8 cellular contexts compared by ENCODE assay signal in the genomic region with DNA sequence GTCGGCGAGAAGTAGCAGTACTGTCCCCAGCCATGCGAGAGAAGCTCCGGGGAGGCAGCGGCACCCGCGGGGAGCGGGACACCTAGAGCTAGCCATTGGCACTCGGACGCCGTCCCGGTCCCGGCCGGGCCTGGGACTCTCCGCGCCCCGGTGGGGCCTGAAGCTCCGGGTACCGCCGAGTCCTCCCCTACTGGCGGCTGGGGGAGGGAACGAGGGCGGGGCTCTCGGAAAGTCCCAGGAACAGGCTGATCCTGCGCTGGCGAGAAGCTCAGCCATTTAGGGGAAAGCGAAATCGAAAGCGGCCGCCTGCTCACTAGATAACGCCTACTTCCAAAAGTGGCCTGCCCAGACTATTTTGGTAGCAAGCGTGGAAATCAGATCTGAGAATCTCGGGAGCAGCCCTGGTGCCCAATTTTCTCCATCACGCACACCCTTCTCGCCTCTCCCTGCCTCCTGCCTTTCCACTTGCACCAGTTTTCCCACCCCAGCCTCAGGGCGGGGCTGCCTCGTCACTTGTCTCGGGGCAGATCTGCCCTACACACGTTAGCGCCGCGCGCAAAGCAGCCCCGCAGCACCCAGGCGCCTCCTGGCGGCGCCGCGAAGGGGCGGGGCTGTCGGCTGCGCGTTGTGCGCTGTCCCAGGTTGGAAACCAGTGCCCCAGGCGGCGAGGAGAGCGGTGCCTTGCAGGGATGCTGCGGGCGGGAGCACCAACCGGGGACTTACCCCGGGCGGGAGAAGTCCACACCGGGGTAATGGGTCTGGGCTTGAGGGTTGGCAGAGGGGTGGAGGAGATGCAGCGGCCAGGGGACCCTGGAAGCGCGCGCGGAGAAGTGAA. TPM values are rescaled to one million over a fixed set of nuclear protein-coding genes. Genes with fewer than 3 reads are reported as not detected.
DNase-seq lines count a peak whose midpoint lies in the region; TF ChIP-seq lines count a peak whose summit lies in the region.

PSMB9 (plus strand) TSS at position 652 of the 835 bp plus-strand sequence; CDS start at position 690, 38 bp downstream.
TAP1 (minus strand) TSS at position 164 of the 835 bp plus-strand sequence; CDS start at position 96, 68 bp downstream.

- in situ Hi-C loops in GM23248 (cut with MboI) = no loop called here

- H3K27me3 ChIP-seq in GM23248 (replicated peaks; ENCODE audit: insufficient read depth) (no peaks in the 10 kb centered on the region), neural progenitor cell (peaks cover 70% of the 10 kb centered on the region), stomach smooth muscle (ENCODE audit: control insufficient read depth in 1 of 2, insufficient read depth in 2 of 2, low read length in 2 of 2) (no peaks in the 10 kb centered on the region)

- peaks cover 3% of the 10 kb centered on the region for H3K9me3 Mint-ChIP-seq in neural progenitor cell

- peak within 1 kb of the TSS; percentile 62 for H3K9ac ChIP-seq in ES-I3 (ENCODE audit: low read depth, low read length)
- peak within 1 kb of the TSS; percentile 80 for H3K9ac ChIP-seq in GM23248
- no peak within 1 kb of the TSS for H3K9ac ChIP-seq in neural progenitor cell
- peak within 1 kb of the TSS; percentile 93 for H3K9ac ChIP-seq in stomach smooth muscle (ENCODE audit: low read length in 2 of 2)

- H4K20me1 ChIP-seq in GM23248 (ENCODE audit: insufficient read depth) = no peaks in the 10 kb centered on the region
- H4K20me1 ChIP-seq in neural progenitor cell (ENCODE audit: low read depth) = no peaks in the 10 kb centered on the region

- H3K9me3 ChIP-seq in ES-I3 (ENCODE audit: control insufficient read depth, insufficient read depth, low read length) (no peaks in the 10 kb centered on the region), GM23248 (ENCODE audit: low read depth) (no peaks in the 10 kb centered on the region), neural progenitor cell (ENCODE audit: low read depth) (no peaks in the 10 kb centered on the region), stomach smooth muscle (ENCODE audit: control insufficient read depth in 2 of 2, low read length in 2 of 2) (no peaks in the 10 kb centered on the region)

- H3K4me1 ChIP-seq in ES-I3 (ENCODE audit: insufficient read depth, low read length) (no peaks in the 10 kb centered on the region), GM23248 (ENCODE audit: insufficient read depth) (peaks cover 5% of the 10 kb centered on the region; the same call in 1 of the 2 replicates), neural progenitor cell (no peaks in the 10 kb centered on the region), stomach smooth muscle (ENCODE audit: control insufficient read depth, insufficient read depth, low read length) (peaks cover 37% of the 10 kb centered on the region)

- H3K79me2 ChIP-seq in GM23248 (ENCODE audit: insufficient read depth) (peaks cover 18% of the 10 kb centered on the region; the same call in 1 of the 2 replicates), neural progenitor cell (ENCODE audit: low read depth) (no peaks in the 10 kb centered on the region)

- no peaks in the 10 kb centered on the region for H3K9me2 ChIP-seq in GM23248 (ENCODE audit: insufficient read depth)

- WGBS in GM23248 (ENCODE audit: low coverage in 1 of 2, low lambda C conversion rate in 2 of 2, missing lambda C conversion rate in 2 of 2), 2 experiments = 0 to 1% methylated on average over 55 to 68 of the region's 68 CpGs

- H3K36me3 Mint-ChIP-seq in neural progenitor cell = no peaks in the 10 kb centered on the region

- peak within 1 kb of the TSS; percentile 97 for H3K4me3 ChIP-seq in GM23248
- peak within 1 kb of the TSS; percentile 95 for H3K4me3 ChIP-seq in fibroblast of villous mesenchyme (ENCODE audit: low read depth, low read length)
- peak within 1 kb of the TSS; percentile 56 for H3K4me3 ChIP-seq in neural progenitor cell
- peak within 1 kb of the TSS; percentile 81 to 92 for H3K4me3 ChIP-seq in stomach smooth muscle (ENCODE audit: low read length in 2 of 2)

- H2AFZ ChIP-seq in GM23248 = peak within 1 kb of the TSS; percentile 97
- peak within 1 kb of the TSS; percentile 86 for H2AFZ ChIP-seq in neural progenitor cell (replicated peaks)

- H3K4me2 ChIP-seq in GM23248 (ENCODE audit: unreplicated experiment) (peak within 1 kb of the TSS; percentile 89), neural progenitor cell (peak within 1 kb of the TSS; percentile 85)

- H3K36me3 ChIP-seq in ES-I3 (ENCODE audit: insufficient read depth, low read length) (no peaks in the 10 kb centered on the region), GM23248 (ENCODE audit: low read depth) (peaks cover 4% of the 10 kb centered on the region; the same call in 1 of the 2 replicates), neural progenitor cell (no peaks in the 10 kb centered on the region), stomach smooth muscle (ENCODE audit: control insufficient read depth in 2 of 2, insufficient read depth in 2 of 2, low read length in 2 of 2) (peaks cover 26 to 29% of the 10 kb centered on the region in 2 donors)

- DNase-seq in GM23248 = peak; percentile 97
- peak; percentile 90 to 92 for DNase-seq in Kasumi-1 (lab: John Stamatoyannopoulos, UW)
- DNase-seq in SIG-M5 treated with dmso at 0.1 percent for 504 hours (lab: John Stamatoyannopoulos, UW; ENCODE audit: unreplicated experiment) = peak; percentile 86
- DNase-seq in activated gamma-delta T cell treated with Interleukin-2 at 50 U/mL for 16 hours = peak; percentile 90
- peak; percentile 96 for DNase-seq in fibroblast of villous mesenchyme (ENCODE audit: low read depth)
- peak; percentile 96 for DNase-seq in neural progenitor cell (ENCODE audit: low spot score)

- peak; percentile 77 for TF ChIP-seq CTCF in fibroblast of villous mesenchyme (IDR thresholded peaks at IDR 0.05; ENCODE audit: insufficient read depth, low read depth, low read length)
- peak; percentile 71 for TF ChIP-seq CTCF in neural progenitor cell (IDR thresholded peaks at IDR 0.05)

- peak within 1 kb of the TSS; percentile 89 for H3K27ac ChIP-seq in GM23248
- H3K27ac ChIP-seq in neural progenitor cell = no peak within 1 kb of the TSS
- H3K27ac ChIP-seq in stomach smooth muscle (ENCODE audit: low read length) = peak within 1 kb of the TSS; percentile 95

- H3K4me3 Mint-ChIP-seq in neural progenitor cell = peak within 1 kb of the TSS; percentile 93

- peaks cover 8% of the 10 kb centered on the region for H3K4me1 Mint-ChIP-seq in neural progenitor cell

- H3K27ac Mint-ChIP-seq in neural progenitor cell = no peak within 1 kb of the TSS

- H3K27me3 Mint-ChIP-seq in neural progenitor cell (ENCODE audit: insufficient read depth, low read depth) = peaks cover 83% of the 10 kb centered on the region

- H3F3A ChIP-seq in GM23248 (ENCODE audit: insufficient read depth) (peaks cover 16% of the 10 kb centered on the region), neural progenitor cell (ENCODE audit: low read depth) (peaks cover 5% of the 10 kb centered on the region)

RNA-seq across cellular contexts. Expression of gene PSMB9, which starts in this region (rescaled TPM):
- total RNA-seq in GM23248 (2014; rRNA removed; shearing (Covaris generic)) = 3.4 and 5.1 TPM in 2 replicates
- polyA plus RNA-seq in GM23248 (2016; fragmentation: Nextera tagmentation; extraction: Ambion mirVana) = 11.2 and 12.3 TPM in 2 replicates
- total RNA-seq in fibroblast of villous mesenchyme = 34.8 and 59.6 TPM in 2 replicates
- not detected in 2 replicates for total RNA-seq in neural progenitor cell (ENCODE audit: low replicate concordance)

RNA-seq across cellular contexts. Expression of gene TAP1, which starts in this region (rescaled TPM):
- 27.5 and 30.7 TPM in 2 replicates for total RNA-seq in GM23248 (2014; rRNA removed; shearing (Covaris generic))
- polyA plus RNA-seq in GM23248 (2016; fragmentation: Nextera tagmentation; extraction: Ambion mirVana) = 29.8 and 30.7 TPM in 2 replicates
- total RNA-seq in fibroblast of villous mesenchyme = 70.5 and 122 TPM in 2 replicates
- total RNA-seq in neural progenitor cell (ENCODE audit: low replicate concordance) = 6.2 and 6.5 TPM in 2 replicates
